13 cellular contexts compared by ENCODE assay signal in genomic region chr6:144360401-144360800, GRCh38.
DNase-seq lines count a peak whose midpoint lies in the region; ATAC-seq lines count a peak whose summit lies in the region.
"Had no signal": no experiment of that assay in that cellular context is flagged by ENCODE, and none has a peak within 500 bp of the region (broad histone marks: within the 10 kb centered on the region; RNA-seq: fewer than 3 reads in every experiment).

No MANE protein-coding gene starts in this region.

- intact Hi-C loops in sciatic nerve (cut with DNase I), result no loop called here

- H3K4me1 ChIP-seq in BLaER1 treated with 17β-estradiol and CSF1 and Interleukin-3, amounts not matched to agents 10 nM and 100 nM, result peaks cover 25 to 53% (median 36%) of the 10 kb centered on the region in 10 experiments

- H3K4me3 ChIP-seq in BLaER1 treated with 17β-estradiol and CSF1 and Interleukin-3, amounts not matched to agents 10 nM and 100 nM, result no peak overlapping the region
- H3K4me3 ChIP-seq: psoas muscle, SK-N-MC, thoracic aorta had no signal

- H3K4me2 ChIP-seq in BLaER1 treated with 17β-estradiol and CSF1 and Interleukin-3, amounts not matched to agents 10 nM and 100 nM, result peak overlapping the region in 7 of 11 experiments; percentile 8 to 35 (median 20); a peak in 7 of 22 replicates

- H3K9ac ChIP-seq in BLaER1 treated with 17β-estradiol and CSF1 and Interleukin-3, amounts not matched to agents 10 nM and 100 nM, result no peak overlapping the region

- no peak overlapping the region for H3K27ac ChIP-seq in BLaER1 treated with 17β-estradiol and CSF1 and Interleukin-3, amounts not matched to agents 10 nM and 100 nM
- H3K27ac ChIP-seq: psoas muscle, SK-N-MC, thoracic aorta had no signal

- H4K20me1 ChIP-seq in BLaER1 treated with 17β-estradiol and CSF1 and Interleukin-3, amounts not matched to agents 10 nM and 100 nM, result peaks cover 18 to 89% (median 42%) of the 10 kb centered on the region in 11 experiments; a peak in 20 of 22 replicates

- peaks cover 0 to 86% (median 41%) of the 10 kb centered on the region in 11 experiments; a peak in 17 of 22 replicates for H3K36me3 ChIP-seq in BLaER1 treated with 17β-estradiol and CSF1 and Interleukin-3, amounts not matched to agents 10 nM and 100 nM
- H3K36me3 ChIP-seq: thoracic aorta had no signal

- ATAC-seq in GM19397 (IDR thresholded peaks at IDR 0.05; ENCODE audit: unreplicated experiment), result no peak
- ATAC-seq in sciatic nerve, result no peak

- no peaks in the 10 kb centered on the region for H3K27me3 ChIP-seq in BLaER1 treated with 17β-estradiol and CSF1 and Interleukin-3, amounts not matched to agents 10 nM and 100 nM

- DNase-seq in ELF-1 (ENCODE audit: low read depth, low spot score) (peak; percentile 88), SW 1271 (lab: John Stamatoyannopoulos, UW) (peak; percentile 14 to 70), kidney tubule cell (ENCODE audit: low spot score) (peak; percentile 47), GM19240 (ENCODE audit: insufficient read length, low spot score) (no peak), sciatic nerve (ENCODE audit: low spot score) (no peak), HuH-7 (ENCODE audit: low spot score) (no peak)
- DNase-seq: activated B cell treated with CpG ODN at 0.5 μM for 24 hours; activated CD8-positive, alpha-beta memory T cell treated with anti-CD3 and anti-CD28 coated beads, Interleukin-2, amount 50 U/mL, for 4 hours; psoas muscle had no signal

- peaks cover 0 to under 1% (median 0%) of the 10 kb centered on the region in 11 experiments; a peak in 1 of 22 replicates for H3K9me3 ChIP-seq in BLaER1 treated with 17β-estradiol and CSF1 and Interleukin-3, amounts not matched to agents 10 nM and 100 nM (replicated peaks in 1 of 11)
- H3K9me3 ChIP-seq: psoas muscle, thoracic aorta had no signal

Comparison
In these comparisons a context has a peak if more than half of its experiments do, and no peak if none do; other contexts are left out.
1. DNase-seq: peak in ELF-1 (single experiment), SW 1271 (2 of 2) and kidney tubule cell (single experiment); none in GM19240 (single experiment), sciatic nerve (single experiment) and HuH-7 (single experiment).